25 cellular contexts compared by ENCODE assay signal in genomic region chr2:48545244-48545643, GRCh38. TPM values are rescaled to one million over a fixed set of nuclear protein-coding genes. Genes with fewer than 3 reads are reported as not detected.
DNase-seq lines count a peak whose midpoint lies in the region; ATAC-seq, FAIRE-seq and TF ChIP-seq lines count a peak whose summit lies in the region.
"Had no signal": no experiment of that assay in that cellular context is flagged by ENCODE, and none has a peak within 500 bp of the region (broad histone marks: within the 10 kb centered on the region; RNA-seq: fewer than 3 reads in every experiment).

No MANE protein-coding gene starts in this region.

- peaks cover 2% of the 10 kb centered on the region in 2 donors for H3K4me1 ChIP-seq in kidney (ENCODE audit: control insufficient read depth in 1 of 2, insufficient read depth in 1 of 2, low read depth in 1 of 2, low read length in 2 of 2)

- no peak overlapping the region for H3K9ac ChIP-seq in kidney (ENCODE audit: low read length in 2 of 2)

- no peaks in the 10 kb centered on the region for H3K9me3 ChIP-seq in kidney (ENCODE audit: control insufficient read depth in 1 of 2, low read length in 2 of 2)
- H3K9me3 ChIP-seq: heart right ventricle, ovary, uterus had no signal

- TF ChIP-seq CTCF in AG10803 (conservative IDR thresholded peaks at IDR 0.05; ENCODE audit: low read length) (peak; percentile 48), WTC11 (IDR thresholded peaks at IDR 0.05) (no peak), foreskin fibroblast (IDR thresholded peaks at IDR 0.05; ENCODE audit: low read depth, low read length) (peak; percentile 40), kidney (IDR thresholded peaks at IDR 0.05; ENCODE audit: borderline replicate concordance, extremely low read depth, insufficient read depth) (no peak)

- no peak overlapping the region for H3K4me3 Mint-ChIP-seq in WTC11
- H3K4me3 Mint-ChIP-seq: activated CD4-positive, alpha-beta memory T cell treated with anti-CD3 and anti-CD28 coated beads, Interleukin-2, amount 10 ng/mL, durations not matched to agents 7 days and 5 days; activated naive CD8-positive, alpha-beta T cell; activated T-cell treated with anti-CD3 and anti-CD28 coated beads, Interleukin-2, amount 50 U/mL, for 24 hours; dendritic cell treated with granulocyte-macrophage colony-stimulating factor and Interleukin-4, amounts not matched to agents 40 ng/mL and 50 ng/mL, for 4 days; T-helper 17 cell had no signal

- no peaks in the 10 kb centered on the region for H3K9me3 Mint-ChIP-seq in WTC11
- H3K9me3 Mint-ChIP-seq: activated CD4-positive, alpha-beta memory T cell treated with anti-CD3 and anti-CD28 coated beads, Interleukin-2, amount 10 ng/mL, durations not matched to agents 7 days and 5 days; activated T-cell treated with anti-CD3 and anti-CD28 coated beads, Interleukin-2, amount 50 U/mL, for 24 hours; dendritic cell treated with granulocyte-macrophage colony-stimulating factor and Interleukin-4, amounts not matched to agents 40 ng/mL and 50 ng/mL, for 4 days; naive B cell had no signal

- CTCF ChIA-PET in WTC11 (lab: Charles Lee): interaction anchor here (1.2 kb wide), 1 partner anchor 44 kb away, joined by 4 read pairs; no protein-coding TSS in a partner anchor

- H3K27ac Mint-ChIP-seq in WTC11: peak overlapping the region; percentile 3; the same call in 1 of the 2 replicates
- H3K27ac Mint-ChIP-seq: activated CD4-positive, alpha-beta memory T cell treated with anti-CD3 and anti-CD28 coated beads, Interleukin-2, amount 10 ng/mL, durations not matched to agents 7 days and 5 days; activated naive CD8-positive, alpha-beta T cell; activated T-cell treated with anti-CD3 and anti-CD28 coated beads, Interleukin-2, amount 50 U/mL, for 24 hours; dendritic cell treated with granulocyte-macrophage colony-stimulating factor and Interleukin-4, amounts not matched to agents 40 ng/mL and 50 ng/mL, for 4 days; T-helper 17 cell had no signal

- intact Hi-C loops in kidney (cut with DNase I): no loop called here

- DNase-seq in AG10803 (ENCODE audit: low read depth): peak; percentile 64
- peak; percentile 43 for DNase-seq in H7
- DNase-seq in WTC11 (ENCODE audit: low spot score): peak; percentile 35
- DNase-seq in foreskin fibroblast: peak in 1 of 2 donors; percentile 68
- no peak for DNase-seq in kidney
- no peak for DNase-seq in activated CD8-positive, alpha-beta memory T cell treated with anti-CD3 and anti-CD28 coated beads for 24 hours
- no peak for DNase-seq in activated CD4-positive, CD25-positive, alpha-beta regulatory T cell (lab: John Stamatoyannopoulos, UW)
- DNase-seq: activated CD4-positive, alpha-beta memory T cell treated with anti-CD3 and anti-CD28 coated beads, Interleukin-2, amount 10 ng/mL, durations not matched to agents 7 days and 5 days; activated T-cell treated with anti-CD3 and anti-CD28 coated beads, Interleukin-2, amount 50 U/mL, for 24 hours; COR-L47; heart right ventricle; MM.1S; naive B cell; NCI-H1694 treated with DMSO at 0.1 percent for 48 hours; NCI-H226; ovary; stimulated activated CD4-positive, alpha-beta T cell treated with anti-CD3 and anti-CD28 coated beads, Interleukin-2, amount 100 ng/mL, for 48 hours; T-helper 17 cell; uterus; WERI-Rb-1 had no signal

- ATAC-seq in WTC11: peak; percentile 81
- ATAC-seq in HG03439 (IDR thresholded peaks at IDR 0.05; ENCODE audit: unreplicated experiment): no peak
- ATAC-seq: GM12878, T-helper 17 cell had no signal

- peaks cover 24% of the 10 kb centered on the region for H3K4me1 Mint-ChIP-seq in WTC11
- H3K4me1 Mint-ChIP-seq: activated CD4-positive, alpha-beta memory T cell treated with anti-CD3 and anti-CD28 coated beads, Interleukin-2, amount 10 ng/mL, durations not matched to agents 7 days and 5 days; naive B cell had no signal

- POLR2A ChIA-PET in WTC11 (lab: Charles Lee): no interaction called here

- H3K4me3 ChIP-seq in AG10803 (ENCODE audit: low read length) (no peak overlapping the region), H7 (ENCODE audit: insufficient read depth, low read depth, low read length) (no peak overlapping the region), foreskin fibroblast (ENCODE audit: low read depth in 1 of 2, low read length in 2 of 2) (no peak overlapping the region), kidney (ENCODE audit: low read length in 2 of 2) (no peak overlapping the region)
- H3K4me3 ChIP-seq: GM12878, heart right ventricle, ovary, uterus had no signal

- 0 out of 2 replicates have a peak, but pooled peaks cover 3% of the 10 kb centered on the region for H3K36me3 Mint-ChIP-seq in WTC11
- H3K36me3 Mint-ChIP-seq: activated naive CD8-positive, alpha-beta T cell; naive B cell had no signal

- H3K36me3 ChIP-seq in H7 (replicated peaks; ENCODE audit: control insufficient read depth, insufficient read depth, low read length): no peaks in the 10 kb centered on the region
- no peaks in the 10 kb centered on the region for H3K36me3 ChIP-seq in kidney (ENCODE audit: control insufficient read depth in 1 of 2, insufficient read depth in 2 of 2, low read length in 2 of 2)
- H3K36me3 ChIP-seq: ovary, uterus, WERI-Rb-1 had no signal

- no peaks in the 10 kb centered on the region for H3K27me3 ChIP-seq in H7 (ENCODE audit: control insufficient read depth, insufficient read depth, low read length)
- H3K27me3 ChIP-seq: heart right ventricle, ovary, uterus had no signal

- no peak overlapping the region for H3K27ac ChIP-seq in kidney (ENCODE audit: low read depth in 2 of 2, low read length in 2 of 2)
- H3K27ac ChIP-seq: ovary, uterus, WERI-Rb-1 had no signal

- no peak for FAIRE-seq in kidney (lab: Jason Lieb, UNC)
- FAIRE-seq: G401.6, GM12878 had no signal

- no peaks in the 10 kb centered on the region for H3K27me3 Mint-ChIP-seq in WTC11 (ENCODE audit: low read depth)
- H3K27me3 Mint-ChIP-seq: activated CD4-positive, alpha-beta memory T cell treated with anti-CD3 and anti-CD28 coated beads, Interleukin-2, amount 10 ng/mL, durations not matched to agents 7 days and 5 days; activated naive CD8-positive, alpha-beta T cell; activated T-cell treated with anti-CD3 and anti-CD28 coated beads, Interleukin-2, amount 50 U/mL, for 24 hours; dendritic cell treated with granulocyte-macrophage colony-stimulating factor and Interleukin-4, amounts not matched to agents 40 ng/mL and 50 ng/mL, for 4 days; naive B cell had no signal

TF ChIP-seq in WTC11, 78 proteins besides CTCF, POLR2A, EP300 and RAD21 (continues in another document):
- TF ChIP-seq E2F5 (CRISPR knock-in tag; IDR thresholded peaks at IDR 0.05) (no peak), FOXP4 (CRISPR knock-in tag; IDR thresholded peaks at IDR 0.05) (no peak), FOXK1 (CRISPR knock-in tag; IDR thresholded peaks at IDR 0.05) (no peak), CDX4 (CRISPR knock-in tag; IDR thresholded peaks at IDR 0.05; ENCODE audit: borderline replicate concordance) (no peak), ATF6 (CRISPR knock-in tag; IDR thresholded peaks at IDR 0.05) (no peak), ETV6 (CRISPR knock-in tag; IDR thresholded peaks at IDR 0.05) (no peak)

RNA-seq across cellular contexts. Expression of gene STON1, which starts 15.3 kb away (rescaled TPM):
- total RNA-seq in H7 (2014; rRNA removed; shearing (Covaris generic)): 5.1 and 9.0 TPM in 2 replicates
- total RNA-seq in WTC11 (2021): 11.0 to 13.5 TPM (median 13.4 TPM) in 3 replicates
- 15.7 TPM for total RNA-seq in kidney
- polyA plus RNA-seq in kidney (ENCODE audit: insufficient read depth, low read depth, low replicate concordance): 5.8 TPM

Comparison
In these comparisons a context has a peak if more than half of its experiments do, and no peak if none do; other contexts are left out.
1. DNase-seq: peak in AG10803 (single experiment), H7 (single experiment) and WTC11 (single experiment); none in kidney (single experiment), activated CD8-positive, alpha-beta memory T cell treated with anti-CD3 and anti-CD28 coated beads for 24 hours (single experiment) and activated CD4-positive, CD25-positive, alpha-beta regulatory T cell (0 of 4).
2. CTCF ChIP-seq: peak in AG10803 (single experiment) and foreskin fibroblast (single experiment); none in WTC11 (single experiment) and kidney (single experiment).